8 cellular contexts compared by ENCODE assay signal in the genomic region with DNA sequence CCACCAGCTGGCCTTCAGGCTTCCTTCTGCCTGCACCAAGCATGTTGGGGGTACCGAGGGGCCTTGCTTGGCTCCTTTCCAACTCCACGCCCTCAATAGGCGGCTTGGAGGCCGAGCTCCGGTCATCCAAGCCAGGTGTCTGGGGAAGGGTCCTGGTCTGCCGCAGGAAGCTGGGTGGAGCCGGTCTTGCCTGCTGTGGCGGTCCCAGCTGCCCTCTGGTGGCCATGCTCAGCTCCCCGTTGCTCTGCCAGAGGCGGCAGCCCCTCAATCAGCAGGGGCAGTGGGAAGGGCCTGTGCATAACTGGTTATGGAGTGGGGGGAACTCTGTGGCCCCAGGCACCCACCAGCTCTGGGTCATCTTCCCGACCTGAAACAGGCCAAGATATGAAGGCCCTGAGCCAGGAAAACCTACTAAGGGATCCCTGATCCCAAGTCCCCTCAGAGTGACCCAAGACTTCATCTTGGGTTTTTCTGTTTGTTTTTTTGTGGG. TPM values are rescaled to one million over a fixed set of nuclear protein-coding genes. Genes with fewer than 3 reads are reported as not detected.
DNase-seq lines count a peak whose midpoint lies in the region; ATAC-seq and TF ChIP-seq lines count a peak whose summit lies in the region.

No MANE protein-coding gene starts in this region.

- no peak for TF ChIP-seq POLR2A in gastroesophageal sphincter (IDR thresholded peaks at IDR 0.05)

- DNase-seq in HL-60 (ENCODE audit: low read depth in 1 of 2, low spot score in 1 of 2) (peak in 1 of 2 experiments; percentile 35), psoas muscle (peak; percentile 66 to 88), NCI-H2171 treated with DMSO at 0.1 percent for 48 hours (lab: John Stamatoyannopoulos, UW) (no peak), left lobe of liver (ENCODE audit: low spot score) (no peak)
- DNase-seq in activated CD8-positive, alpha-beta T cell treated with anti-CD3 and anti-CD28 coated beads for 36 hours = peak; percentile 72

- no peaks in the 10 kb centered on the region for H3K9me3 Mint-ChIP-seq in activated CD8-positive, alpha-beta T cell treated with anti-CD3 and anti-CD28 coated beads for 36 hours

- intact Hi-C loops in activated CD8-positive, alpha-beta T cell treated with anti-CD3 and anti-CD28 coated beads for 36 hours (cut with micrococcal nuclease) = no loop called here
- intact Hi-C loops in psoas muscle (cut with DNase I) = loop anchor here (1.0 kb wide), 1 partner anchor 43 kb away; no protein-coding TSS in a partner anchor

- H3K27ac ChIP-seq in BLaER1 treated with 17β-estradiol and CSF1 and Interleukin-3, amounts not matched to agents 10 nM and 100 nM = no peak overlapping the region
- no peak overlapping the region for H3K27ac ChIP-seq in HL-60 (replicated peaks)
- H3K27ac ChIP-seq in gastroesophageal sphincter = no peak overlapping the region
- H3K27ac ChIP-seq in psoas muscle = no peak overlapping the region

- no peak overlapping the region for H3K4me3 ChIP-seq in BLaER1 treated with 17β-estradiol and CSF1 and Interleukin-3, amounts not matched to agents 10 nM and 100 nM
- H3K4me3 ChIP-seq in HL-60 (replicated peaks; ENCODE audit: insufficient read depth, low read length) (no peak overlapping the region), gastroesophageal sphincter (no peak overlapping the region), psoas muscle (no peak overlapping the region)

- TF ChIP-seq CTCF in HL-60 (IDR thresholded peaks at IDR 0.05; ENCODE audit: insufficient read depth, low read length) (peak; percentile 3), gastroesophageal sphincter (IDR thresholded peaks at IDR 0.05) (peak in 3 of 4 experiments; percentile 87 to 98 (median 89)), psoas muscle (IDR thresholded peaks at IDR 0.05) (peak; percentile 84)
- TF ChIP-seq CTCF in activated CD8-positive, alpha-beta T cell treated with anti-CD3 and anti-CD28 coated beads for 36 hours (IDR thresholded peaks at IDR 0.05) = peak; percentile 72

- H3K27me3 Mint-ChIP-seq in activated CD8-positive, alpha-beta T cell treated with anti-CD3 and anti-CD28 coated beads for 36 hours = peaks cover 18% of the 10 kb centered on the region

- 0 out of 22 replicates have a peak overlapping the region, but pooled peaks of 1 of the 11 experiments have one; percentile 18 for H3K9ac ChIP-seq in BLaER1 treated with 17β-estradiol and CSF1 and Interleukin-3, amounts not matched to agents 10 nM and 100 nM

- no peaks in the 10 kb centered on the region for H3K36me3 Mint-ChIP-seq in activated CD8-positive, alpha-beta T cell treated with anti-CD3 and anti-CD28 coated beads for 36 hours (ENCODE audit: low read depth)

- no peaks in the 10 kb centered on the region for H3K9me3 ChIP-seq in BLaER1 treated with 17β-estradiol and CSF1 and Interleukin-3, amounts not matched to agents 10 nM and 100 nM (replicated peaks in 1 of 11)
- no peaks in the 10 kb centered on the region for H3K9me3 ChIP-seq in gastroesophageal sphincter
- no peaks in the 10 kb centered on the region for H3K9me3 ChIP-seq in psoas muscle

- peaks cover 8 to 69% (median 48%) of the 10 kb centered on the region in 10 experiments; a peak in 19 of 20 replicates for H3K4me1 ChIP-seq in BLaER1 treated with 17β-estradiol and CSF1 and Interleukin-3, amounts not matched to agents 10 nM and 100 nM
- peaks cover 0 to 49% (median 15%) of the 10 kb centered on the region in 3 donors for H3K4me1 ChIP-seq in gastroesophageal sphincter
- H3K4me1 ChIP-seq in psoas muscle = peaks cover 24% of the 10 kb centered on the region

- H3K4me2 ChIP-seq in BLaER1 treated with 17β-estradiol and CSF1 and Interleukin-3, amounts not matched to agents 10 nM and 100 nM = peak overlapping the region in 6 of 11 experiments; percentile 3 to 33 (median 23); a peak in 9 of 22 replicates

- H3K27ac Mint-ChIP-seq in activated CD8-positive, alpha-beta T cell treated with anti-CD3 and anti-CD28 coated beads for 36 hours = no peak overlapping the region

- H4K20me1 ChIP-seq in BLaER1 treated with 17β-estradiol and CSF1 and Interleukin-3, amounts not matched to agents 10 nM and 100 nM = peaks cover 0 to 22% (median 7%) of the 10 kb centered on the region in 11 experiments; a peak in 6 of 22 replicates

- H3K36me3 ChIP-seq in BLaER1 treated with 17β-estradiol and CSF1 and Interleukin-3, amounts not matched to agents 10 nM and 100 nM = no peaks in the 10 kb centered on the region
- H3K36me3 ChIP-seq in gastroesophageal sphincter (no peaks in the 10 kb centered on the region), psoas muscle (ENCODE audit: insufficient read depth in 1 of 2, low read depth in 1 of 2) (no peaks in the 10 kb centered on the region)

- peaks cover 37 to 41% (median 39%) of the 10 kb centered on the region in 11 experiments for H3K27me3 ChIP-seq in BLaER1 treated with 17β-estradiol and CSF1 and Interleukin-3, amounts not matched to agents 10 nM and 100 nM
- H3K27me3 ChIP-seq in HL-60 (ENCODE audit: insufficient read depth, poor library complexity, severe bottlenecking) = peaks cover 6% of the 10 kb centered on the region
- no peaks in the 10 kb centered on the region for H3K27me3 ChIP-seq in gastroesophageal sphincter
- no peaks in the 10 kb centered on the region for H3K27me3 ChIP-seq in psoas muscle (ENCODE audit: insufficient read depth in 3 of 3, low read length in 2 of 3)

- H3K4me3 Mint-ChIP-seq in activated CD8-positive, alpha-beta T cell treated with anti-CD3 and anti-CD28 coated beads for 36 hours = no peak overlapping the region

- TF ChIP-seq EP300 in gastroesophageal sphincter (IDR thresholded peaks at IDR 0.05) = no peak

- ATAC-seq in activated CD8-positive, alpha-beta T cell treated with anti-CD3 and anti-CD28 coated beads for 36 hours = peak; percentile 25
- ATAC-seq in gastroesophageal sphincter (no peak), psoas muscle (peak; percentile 57 to 70 (median 60)), HG03460 (IDR thresholded peaks at IDR 0.05; ENCODE audit: unreplicated experiment) (no peak), left lobe of liver (no peak)

- POLR2A ChIA-PET in activated CD8-positive, alpha-beta T cell treated with anti-CD3 and anti-CD28 coated beads for 36 hours (lab: Charles Lee) = interaction anchor here (1.7 kb wide), 1 partner anchor 11 kb away, joined by 4 read pairs; no protein-coding TSS in a partner anchor

- 9% methylated on average over 7 of the region's 11 CpGs; no CpG with 5 or more reads in 1 of the 2 donors for WGBS in gastroesophageal sphincter (ENCODE audit: low coverage in 1 of 2), 2 donors
- 5 to 9% (median 5%) methylated on average over 10 to 11 of the region's 11 CpGs for WGBS in psoas muscle, 3 donors

- H3K4me1 Mint-ChIP-seq in activated CD8-positive, alpha-beta T cell treated with anti-CD3 and anti-CD28 coated beads for 36 hours (ENCODE audit: low read depth) = peaks cover 3% of the 10 kb centered on the region

- CTCF ChIA-PET in activated CD8-positive, alpha-beta T cell treated with anti-CD3 and anti-CD28 coated beads for 36 hours (lab: Charles Lee) = interaction anchor here (0.8 to 6.1 kb wide), 20 partner anchors 8 to 283 kb away, joined by 3 to 75 read pairs (median 4); no protein-coding TSS in a partner anchor

RNA-seq across cellular contexts. Expression of gene ARVCF, which starts 3.2 kb away (rescaled TPM):
- total RNA-seq in activated CD8-positive, alpha-beta T cell treated with anti-CD3 and anti-CD28 coated beads for 36 hours = 1 to 10 TPM; 1.2 to 1.9 TPM
- total RNA-seq in gastroesophageal sphincter (10 to 100 TPM; 32.5 to 61.5 (median 39.5) TPM), psoas muscle (10 to 100 TPM in 2 of 4 donors, 1 to 10 TPM in 2; 8.7 to 28.0 (median 14.8) TPM), left lobe of liver (18.7 TPM)
- polyA plus RNA-seq in psoas muscle = 1 to 10 TPM; 3.6 to 7.3 (median 7.0) TPM

RNA-seq across cellular contexts. Expression of gene TANGO2, which starts 7.5 kb away (rescaled TPM):
- 10 to 100 TPM; 15.7 to 18.3 TPM for total RNA-seq in activated CD8-positive, alpha-beta T cell treated with anti-CD3 and anti-CD28 coated beads for 36 hours
- total RNA-seq in gastroesophageal sphincter = 10 to 100 TPM; 20.0 to 65.5 (median 45.8) TPM
- total RNA-seq in psoas muscle = 10 to 100 TPM; 20.6 to 41.0 (median 36.4) TPM
- polyA plus RNA-seq in psoas muscle = 10 to 100 TPM; 28.2 to 73.3 (median 28.5) TPM
- 12.5 TPM for total RNA-seq in left lobe of liver

Comparison
In these comparisons a context has a peak if more than half of its experiments do, and no peak if none do; other contexts are left out.
1. DNase-seq: peak in activated CD8-positive, alpha-beta T cell treated with anti-CD3 and anti-CD28 coated beads for 36 hours (single experiment) and psoas muscle (2 of 2); none in NCI-H2171 treated with DMSO at 0.1 percent for 48 hours (single experiment) and left lobe of liver (single experiment).
2. CTCF ChIP-seq: peak in every context shown above with its lines; median percentile 89 in gastroesophageal sphincter; 84 in psoas muscle; 72 in activated CD8-positive, alpha-beta T cell treated with anti-CD3 and anti-CD28 coated beads for 36 hours; 3 in HL-60.
3. ATAC-seq: peak in activated CD8-positive, alpha-beta T cell treated with anti-CD3 and anti-CD28 coated beads for 36 hours (single experiment) and psoas muscle (4 of 4); none in gastroesophageal sphincter (single experiment), HG03460 (single experiment) and left lobe of liver (single experiment).